Comparison of ENCODE assay signal across 31 cellular contexts in the genomic region with DNA sequence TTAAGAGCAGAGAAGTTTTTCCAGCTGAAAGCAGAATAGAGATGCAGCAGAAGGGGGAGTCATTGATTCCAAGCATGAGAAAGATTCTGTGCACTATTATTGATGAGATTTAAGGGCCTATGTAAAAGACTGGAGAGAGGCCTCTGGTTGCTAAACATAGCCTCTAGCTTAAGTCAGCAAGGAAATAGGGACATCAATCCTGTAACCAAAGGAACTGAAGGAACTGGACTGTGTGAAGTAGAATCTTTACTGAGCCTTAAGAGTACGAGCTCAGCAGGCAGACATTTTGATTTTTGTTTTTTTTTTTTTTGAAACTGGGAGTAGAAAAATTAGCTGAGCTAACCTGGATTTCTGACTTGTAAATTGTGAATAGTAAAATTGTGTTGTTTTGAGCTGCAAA.
"Had no signal": no experiment of that assay in that cellular context is flagged by ENCODE, and none has a peak within 500 bp of the region (broad histone marks: within the 10 kb centered on the region; RNA-seq: fewer than 3 reads in every experiment).

No MANE protein-coding gene starts in this region.

- FAIRE-seq: TTC549 had no signal

- H3K4me3 Mint-ChIP-seq: activated CD4-positive, alpha-beta T cell treated with anti-CD3 and anti-CD28 coated beads, Interleukin-2, amount 10 ng/mL, durations not matched to agents 24 days and 14 days; activated CD8-positive, alpha-beta T cell treated with anti-CD3 and anti-CD28 coated beads for 36 hours; activated naive CD4-positive, alpha-beta T cell treated with anti-CD3 and anti-CD28 coated beads, Interleukin-2, amount 10 ng/mL, durations not matched to agents 7 days and 5 days; activated naive CD8-positive, alpha-beta T cell; activated naive CD8-positive, alpha-beta T cell treated with anti-CD3 and anti-CD28 coated beads, Interleukin-2, amount 50 U/mL, for 24 hours; activated T-cell treated with anti-CD3 and anti-CD28 coated beads, Interleukin-2, amount 50 U/mL, for 24 hours; activated T-helper 1 cell treated with anti-CD3 and anti-CD28 coated beads, Interleukin-12 subunit alpha, Interleukin-12 subunit beta, Interleukin-2, Interleukin-4 antibody, amounts not matched to agents 30 ng/mL and 10 ng/mL and 1 ng/mL, durations not matched to agents 14 hours and 24 hours and 36 hours; central memory CD8-positive, alpha-beta T cell had no signal

- H3K36me3 ChIP-seq: brain microvascular endothelial cell, MG63, Peyer's patch had no signal

- ATAC-seq: activated CD8-positive, alpha-beta T cell treated with anti-CD3 and anti-CD28 coated beads for 36 hours; activated naive CD8-positive, alpha-beta T cell treated with anti-CD3 and anti-CD28 coated beads, Interleukin-2, amount 50 U/mL, for 24 hours; PC-3 had no signal

- H3K36me3 Mint-ChIP-seq: activated naive CD4-positive, alpha-beta T cell treated with anti-CD3 and anti-CD28 coated beads, Interleukin-2, amount 10 ng/mL, durations not matched to agents 7 days and 5 days had no signal

- H3K27me3 Mint-ChIP-seq: activated CD4-positive, alpha-beta T cell treated with anti-CD3 and anti-CD28 coated beads, Interleukin-2, amount 10 ng/mL, durations not matched to agents 24 days and 14 days; activated CD8-positive, alpha-beta T cell treated with anti-CD3 and anti-CD28 coated beads for 36 hours; activated naive CD4-positive, alpha-beta T cell treated with anti-CD3 and anti-CD28 coated beads, Interleukin-2, amount 10 ng/mL, durations not matched to agents 7 days and 5 days; activated naive CD8-positive, alpha-beta T cell; activated naive CD8-positive, alpha-beta T cell treated with anti-CD3 and anti-CD28 coated beads, Interleukin-2, amount 50 U/mL, for 24 hours; activated T-cell treated with anti-CD3 and anti-CD28 coated beads, Interleukin-2, amount 50 U/mL, for 24 hours; central memory CD8-positive, alpha-beta T cell had no signal

- DNase-seq: activated CD4-positive, alpha-beta T cell treated with anti-CD3 and anti-CD28 coated beads, Interleukin-2, amount 10 ng/mL, durations not matched to agents 24 days and 14 days; activated CD4-positive, alpha-beta T cell treated with anti-CD3 and anti-CD28 coated beads, Interleukin-2, amount 50 U/mL, for 4 hours; activated CD8-positive, alpha-beta T cell treated with anti-CD3 and anti-CD28 coated beads for 36 hours; activated gamma-delta T cell treated with Interleukin-2 at 50 U/mL for 16 hours; activated naive CD4-positive, alpha-beta T cell treated with anti-CD3 and anti-CD28 coated beads, Interleukin-2, amount 10 ng/mL, durations not matched to agents 7 days and 5 days; activated naive CD8-positive, alpha-beta T cell treated with anti-CD3 and anti-CD28 coated beads, Interleukin-2, amount 50 U/mL, for 24 hours; activated T-cell treated with anti-CD3 and anti-CD28 coated beads, Interleukin-2, amount 50 U/mL, for 24 hours; anterior cingulate cortex; brain microvascular endothelial cell; Kasumi-1; KG1; MG63; NCI-H1048; NCI-H1105 treated with DMSO at 0.1 percent for 48 hours; NCI-H1436; NCI-H1694; NCI-H1930; NCI-H2081 treated with DMSO at 0.1 percent for 48 hours; NCI-H226; NCI-H510A; NCI-H526; NCI-H748 treated with DMSO at 0.1 percent for 48 hours; NK-92 treated with Interleukin-12 subunit alpha and Interleukin-12 subunit beta, amount 100 ng/mL, for 24 hours; PC-3; Peyer's patch; RPMI8226; SIG-M5 had no signal

- H3K27ac ChIP-seq: brain microvascular endothelial cell, Peyer's patch had no signal

- H3K9me3 ChIP-seq: MG63, Peyer's patch had no signal

- H3K27me3 ChIP-seq: brain microvascular endothelial cell, MG63, Peyer's patch had no signal

- H3K4me1 ChIP-seq: Peyer's patch had no signal

- H3K4me1 Mint-ChIP-seq: central memory CD8-positive, alpha-beta T cell had no signal

- H3K9me3 Mint-ChIP-seq: activated CD4-positive, alpha-beta T cell treated with anti-CD3 and anti-CD28 coated beads, Interleukin-2, amount 10 ng/mL, durations not matched to agents 24 days and 14 days; activated CD8-positive, alpha-beta T cell treated with anti-CD3 and anti-CD28 coated beads for 36 hours; activated naive CD4-positive, alpha-beta T cell treated with anti-CD3 and anti-CD28 coated beads, Interleukin-2, amount 10 ng/mL, durations not matched to agents 7 days and 5 days; activated naive CD8-positive, alpha-beta T cell treated with anti-CD3 and anti-CD28 coated beads, Interleukin-2, amount 50 U/mL, for 24 hours; activated T-cell treated with anti-CD3 and anti-CD28 coated beads, Interleukin-2, amount 50 U/mL, for 24 hours; activated T-helper 1 cell treated with anti-CD3 and anti-CD28 coated beads, Interleukin-12 subunit alpha, Interleukin-12 subunit beta, Interleukin-2, Interleukin-4 antibody, amounts not matched to agents 30 ng/mL and 10 ng/mL and 1 ng/mL, durations not matched to agents 14 hours and 24 hours and 36 hours; central memory CD8-positive, alpha-beta T cell had no signal

- H3K27ac Mint-ChIP-seq: activated CD4-positive, alpha-beta T cell treated with anti-CD3 and anti-CD28 coated beads, Interleukin-2, amount 10 ng/mL, durations not matched to agents 24 days and 14 days; activated CD8-positive, alpha-beta T cell treated with anti-CD3 and anti-CD28 coated beads for 36 hours; activated naive CD4-positive, alpha-beta T cell treated with anti-CD3 and anti-CD28 coated beads, Interleukin-2, amount 10 ng/mL, durations not matched to agents 7 days and 5 days; activated naive CD8-positive, alpha-beta T cell; activated naive CD8-positive, alpha-beta T cell treated with anti-CD3 and anti-CD28 coated beads, Interleukin-2, amount 50 U/mL, for 24 hours; activated T-cell treated with anti-CD3 and anti-CD28 coated beads, Interleukin-2, amount 50 U/mL, for 24 hours; activated T-helper 1 cell treated with anti-CD3 and anti-CD28 coated beads, Interleukin-12 subunit alpha, Interleukin-12 subunit beta, Interleukin-2, Interleukin-4 antibody, amounts not matched to agents 30 ng/mL and 10 ng/mL and 1 ng/mL, durations not matched to agents 14 hours and 24 hours and 36 hours had no signal

- H3K4me3 ChIP-seq: MG63, Peyer's patch had no signal
